In genomic region chr7:139105037-139105382, GRCh38 we compare ENCODE assay signal across 11 cellular contexts. TPM values are rescaled to one million over a fixed set of nuclear protein-coding genes. Genes with fewer than 3 reads are reported as not detected.
A peak's percentile ranks its signal among the peaks of the same experiment; 100 is the strongest.
DNase-seq lines count a peak whose midpoint lies in the region; ATAC-seq and TF ChIP-seq lines count a peak whose summit lies in the region.
"Had no signal": no experiment of that assay in that cellular context is flagged by ENCODE, and none has a peak within 500 bp of the region (broad histone marks: within the 10 kb centered on the region; RNA-seq: fewer than 3 reads in every experiment).

No MANE protein-coding gene starts in this region.

- DNase-seq in CD4-positive, alpha-beta memory T cell, result no peak
- peak; percentile 79 to 81 for DNase-seq in Kasumi-1 (lab: John Stamatoyannopoulos, UW)
- DNase-seq in activated B cell treated with CpG ODN at 0.5 μM for 24 hours, result no peak
- peak in 3 of 9 donors; percentile 32 to 53 (median 46) for DNase-seq in naive thymus-derived CD4-positive, alpha-beta T cell
- no peak for DNase-seq in T1000 (lab: John Stamatoyannopoulos, UW)
- DNase-seq in NCI-H128 (lab: John Stamatoyannopoulos, UW; ENCODE audit: unreplicated experiment), result no peak
- DNase-seq in iPS-NIHi7 (ENCODE audit: extremely low spot score), result no peak
- no peak for DNase-seq in NCI-H1417 (lab: John Stamatoyannopoulos, UW)
- DNase-seq: DMS53, head of caudate nucleus, NCI-H82 had no signal

- peak overlapping the region; percentile 42 for H3K27ac ChIP-seq in CD4-positive, alpha-beta memory T cell (ENCODE audit: low read depth, low read length)
- peak overlapping the region; percentile 93 for H3K27ac ChIP-seq in naive thymus-derived CD4-positive, alpha-beta T cell (ENCODE audit: low read depth, low read length)

- peaks cover 48 to 72% of the 10 kb centered on the region in 2 donors for H3K36me3 Mint-ChIP-seq in CD4-positive, alpha-beta memory T cell
- H3K36me3 Mint-ChIP-seq in activated B cell treated with CpG ODN at 0.5 μM for 24 hours (ENCODE audit: low read depth), result peaks cover 41% of the 10 kb centered on the region
- peaks cover 8 to 66% (median 39%) of the 10 kb centered on the region in 5 donors for H3K36me3 Mint-ChIP-seq in naive thymus-derived CD4-positive, alpha-beta T cell

- intact Hi-C loops in CD4-positive, alpha-beta memory T cell (cut with micrococcal nuclease), result loop anchor here (1.0 to 5.0 kb wide), 4 partner anchors 10 to 1102 kb away; partner anchors contain the start of genes CREB3L2 and LUC7L2
- intact Hi-C loops in activated B cell treated with CpG ODN at 0.5 μM for 24 hours (cut with micrococcal nuclease), result loop anchor here (2.0 to 5.0 kb wide), 2 partner anchors 14 to 643 kb away; partner anchors contain the start of gene TRIM24
- intact Hi-C loops in naive thymus-derived CD4-positive, alpha-beta T cell (cut with micrococcal nuclease), result loop anchor here (2.0 to 10.0 kb wide), 4 partner anchors 254 to 1270 kb away; partner anchors contain the start of gene LUC7L2 (in 1 of the 2)

- H3K9me3 ChIP-seq in CD4-positive, alpha-beta memory T cell (ENCODE audit: control insufficient read depth in 1 of 2, low read length in 2 of 2), result no peaks in the 10 kb centered on the region
- H3K9me3 ChIP-seq in naive thymus-derived CD4-positive, alpha-beta T cell (ENCODE audit: control insufficient read depth in 2 of 3, low read length in 3 of 3), result no peaks in the 10 kb centered on the region

- H3K27ac Mint-ChIP-seq in CD4-positive, alpha-beta memory T cell, result peak overlapping the region; percentile 83 to 96 (median 88)
- peak overlapping the region; percentile 87 for H3K27ac Mint-ChIP-seq in activated B cell treated with CpG ODN at 0.5 μM for 24 hours
- H3K27ac Mint-ChIP-seq in naive thymus-derived CD4-positive, alpha-beta T cell, result peak overlapping the region; percentile 82 to 95 (median 92)

- no peaks in the 10 kb centered on the region for H3K27me3 ChIP-seq in CD4-positive, alpha-beta memory T cell (ENCODE audit: insufficient read depth, low read length)
- H3K27me3 ChIP-seq in naive thymus-derived CD4-positive, alpha-beta T cell (ENCODE audit: control insufficient read depth in 2 of 2, insufficient read depth in 2 of 2, low read length in 2 of 2), result no peaks in the 10 kb centered on the region

- H3K4me3 ChIP-seq in CD4-positive, alpha-beta memory T cell (ENCODE audit: low read length in 2 of 2), result peak overlapping the region; percentile 20 to 96
- peak overlapping the region; percentile 80 for H3K4me3 ChIP-seq in naive thymus-derived CD4-positive, alpha-beta T cell (ENCODE audit: low read length)

- peak overlapping the region; percentile 95 to 98 (median 97) for H3K4me3 Mint-ChIP-seq in CD4-positive, alpha-beta memory T cell
- peak overlapping the region; percentile 82 for H3K4me3 Mint-ChIP-seq in activated B cell treated with CpG ODN at 0.5 μM for 24 hours
- H3K4me3 Mint-ChIP-seq in naive thymus-derived CD4-positive, alpha-beta T cell, result peak overlapping the region; percentile 88 to 100 (median 96)

- peaks cover 7 to 53% (median 21%) of the 10 kb centered on the region in 4 donors for H3K4me1 Mint-ChIP-seq in CD4-positive, alpha-beta memory T cell
- peaks cover 65% of the 10 kb centered on the region for H3K4me1 Mint-ChIP-seq in activated B cell treated with CpG ODN at 0.5 μM for 24 hours
- H3K4me1 Mint-ChIP-seq in naive thymus-derived CD4-positive, alpha-beta T cell, result peaks cover 20 to 43% (median 28%) of the 10 kb centered on the region in 7 donors

- POLR2A ChIA-PET in CD4-positive, alpha-beta memory T cell (lab: Charles Lee; ENCODE audit: partially characterized antibody), result interaction anchor here (0.7 to 4.0 kb wide), 16 partner anchors 8 to 254 kb away, joined by 3 to 248 read pairs (median 8); partner anchors contain the start of gene LUC7L2
- POLR2A ChIA-PET in activated B cell treated with CpG ODN at 0.5 μM for 24 hours (lab: Charles Lee), result interaction anchor here (0.5 to 2.5 kb wide), 12 partner anchors 8 to 1396 kb away, joined by 3 to 54 read pairs (median 8); partner anchors contain the start of gene LUC7L2
- POLR2A ChIA-PET in naive thymus-derived CD4-positive, alpha-beta T cell (lab: Charles Lee), result interaction anchor here (0.6 to 3.9 kb wide), 14 partner anchors 8 to 1374 kb away, joined by 3 to 151 read pairs (median 4); a partner anchor contains a TSS

- no peaks in the 10 kb centered on the region for H3K27me3 Mint-ChIP-seq in CD4-positive, alpha-beta memory T cell
- H3K27me3 Mint-ChIP-seq in activated B cell treated with CpG ODN at 0.5 μM for 24 hours, result no peaks in the 10 kb centered on the region
- peaks cover 0 to 2% (median 0%) of the 10 kb centered on the region in 5 donors for H3K27me3 Mint-ChIP-seq in naive thymus-derived CD4-positive, alpha-beta T cell

- H3K9me3 Mint-ChIP-seq in CD4-positive, alpha-beta memory T cell, result peaks cover 0 to 22% (median 0%) of the 10 kb centered on the region in 8 donors
- no peaks in the 10 kb centered on the region for H3K9me3 Mint-ChIP-seq in activated B cell treated with CpG ODN at 0.5 μM for 24 hours
- peaks cover 0 to 12% (median 0%) of the 10 kb centered on the region in 11 donors for H3K9me3 Mint-ChIP-seq in naive thymus-derived CD4-positive, alpha-beta T cell

- ATAC-seq in activated B cell treated with CpG ODN at 0.5 μM for 24 hours (ENCODE audit: low read depth), result peak; percentile 11
- ATAC-seq in naive thymus-derived CD4-positive, alpha-beta T cell, result no peak

- peaks cover 22% of the 10 kb centered on the region for H3K4me1 ChIP-seq in CD4-positive, alpha-beta memory T cell (ENCODE audit: insufficient read depth, low read length)
- peaks cover 8 to 10% of the 10 kb centered on the region in 2 donors for H3K4me1 ChIP-seq in naive thymus-derived CD4-positive, alpha-beta T cell (ENCODE audit: control insufficient read depth in 2 of 2, insufficient read depth in 2 of 2, low read length in 2 of 2)

- CTCF ChIA-PET in CD4-positive, alpha-beta memory T cell (lab: Charles Lee; ENCODE audit: partially characterized antibody), result interaction anchor here (0.7 to 3.9 kb wide), 10 partner anchors 12 to 1732 kb away, joined by 3 to 70 read pairs (median 4); a partner anchor contains a TSS
- CTCF ChIA-PET in activated B cell treated with CpG ODN at 0.5 μM for 24 hours (lab: Charles Lee), result interaction anchor here (0.9 to 2.3 kb wide), 3 partner anchors 14 to 30 kb away, joined by 3 to 13 read pairs (median 5); no protein-coding TSS in a partner anchor
- CTCF ChIA-PET in naive thymus-derived CD4-positive, alpha-beta T cell (lab: Charles Lee), result interaction anchor here (0.6 to 3.2 kb wide), 5 partner anchors 10 to 46 kb away, joined by 3 to 26 read pairs (median 5); no protein-coding TSS in a partner anchor

- H3K36me3 ChIP-seq in CD4-positive, alpha-beta memory T cell (ENCODE audit: insufficient read depth, low read length), result peaks cover 7% of the 10 kb centered on the region
- H3K36me3 ChIP-seq in naive thymus-derived CD4-positive, alpha-beta T cell (ENCODE audit: control insufficient read depth in 2 of 3, insufficient read depth in 3 of 3, low read length in 3 of 3), result peaks cover 0 to 27% (median 0%) of the 10 kb centered on the region in 3 experiments

- TF ChIP-seq CTCF in activated B cell treated with CpG ODN at 0.5 μM for 24 hours (IDR thresholded peaks at IDR 0.05), result no peak

RNA-seq across cellular contexts. Expression of gene ZC3HAV1, which starts 4.5 kb away (rescaled TPM):
- 100 to 1,000 TPM; 154 to 159 TPM for total RNA-seq in CD4-positive, alpha-beta memory T cell
- 100 to 1,000 TPM; 150 to 169 TPM for polyA plus RNA-seq in CD4-positive, alpha-beta memory T cell
- 76.3 and 80.7 TPM in 2 replicates for total RNA-seq in activated B cell treated with CpG ODN at 0.5 μM for 24 hours
- total RNA-seq in naive thymus-derived CD4-positive, alpha-beta T cell, result 100 to 1,000 TPM; 129 to 181 (median 152) TPM
- 100 to 1,000 TPM; 165 to 249 TPM for polyA plus RNA-seq in naive thymus-derived CD4-positive, alpha-beta T cell

Comparison
In these comparisons a context has a peak if more than half of its experiments do, and no peak if none do; other contexts are left out.
1. DNase-seq: peak in Kasumi-1 (2 of 2); none in CD4-positive, alpha-beta memory T cell (0 of 5), activated B cell treated with CpG ODN at 0.5 μM for 24 hours (single experiment), T1000 (single experiment), NCI-H128 (single experiment), iPS-NIHi7 (single experiment) and NCI-H1417 (0 of 3).
2. Peak in every context shown above with its lines, with median percentiles within 50 percentile points of each other: H3K27ac Mint-ChIP-seq and H3K4me3 Mint-ChIP-seq.